In genomic region chr11:45083544-45084087, GRCh38 we compare ENCODE assay signal across 9 cellular contexts.
DNase-seq lines count a peak whose midpoint lies in the region; ATAC-seq and TF ChIP-seq lines count a peak whose summit lies in the region.
"Had no signal": no experiment of that assay in that cellular context is flagged by ENCODE, and none has a peak within 500 bp of the region (broad histone marks: within the 10 kb centered on the region; RNA-seq: fewer than 3 reads in every experiment).

No MANE protein-coding gene starts in this region.

- peak overlapping the region; percentile 91 for H3K27ac ChIP-seq in BLaER1
- H3K27ac ChIP-seq in HCT116 (ENCODE audit: low read depth, low read length): no peak overlapping the region
- H3K27ac ChIP-seq in upper lobe of left lung: peak overlapping the region in 1 of 4 donors; percentile 2

- WGBS in upper lobe of left lung, 2 donors: 28 to 47% methylated on average over 3 of the region's 3 CpGs

- POLR2A ChIA-PET in HCT116 (lab: Charles Lee): no interaction called here

- no peaks in the 10 kb centered on the region for H3K9me2 ChIP-seq in HCT116 (ENCODE audit: insufficient read depth)

- TF ChIP-seq EP300 in upper lobe of left lung (IDR thresholded peaks at IDR 0.05): no peak

- no peaks in the 10 kb centered on the region for H3K27me3 Mint-ChIP-seq in activated naive CD8-positive, alpha-beta T cell treated with anti-CD3 and anti-CD28 coated beads, Interleukin-2, amount 50 U/mL, for 24 hours

- peaks cover 12% of the 10 kb centered on the region for H3K9me3 Mint-ChIP-seq in activated naive CD8-positive, alpha-beta T cell treated with anti-CD3 and anti-CD28 coated beads, Interleukin-2, amount 50 U/mL, for 24 hours

- peak; percentile 23 to 75 (median 64); a peak in 4 of 6 replicates for TF ChIP-seq CTCF in HCT116 (IDR thresholded peaks at IDR 0.05 in 2 of 3, conservative IDR thresholded peaks at IDR 0.05 in 1 of 3; ENCODE audit: borderline replicate concordance in 1 of 3, insufficient read depth in 1 of 3, low read depth in 2 of 3, low read length in 2 of 3)
- TF ChIP-seq CTCF in upper lobe of left lung (IDR thresholded peaks at IDR 0.05): peak in 2 of 6 experiments; percentile 10 to 17

- H3K36me3 Mint-ChIP-seq in activated naive CD8-positive, alpha-beta T cell treated with anti-CD3 and anti-CD28 coated beads, Interleukin-2, amount 50 U/mL, for 24 hours (ENCODE audit: low read depth): peaks cover 4% of the 10 kb centered on the region

- RAD21 ChIA-PET in HCT116 (lab: Charles Lee; ENCODE audit: low non-redundant PET in 1 of 2, low total read pairs in 2 of 2, uncharacterized antibody in 2 of 2, unreplicated experiment in 2 of 2): no interaction called here

- ATAC-seq in HCT116 (peak; percentile 96), left colon (peak; percentile 58), HG03039 (IDR thresholded peaks at IDR 0.05; ENCODE audit: unreplicated experiment) (no peak), upper lobe of left lung (ENCODE audit: low FRiP score in 2 of 2) (no peak)
- ATAC-seq in activated naive CD8-positive, alpha-beta T cell treated with anti-CD3 and anti-CD28 coated beads, Interleukin-2, amount 50 U/mL, for 24 hours: no peak

- TF ChIP-seq POLR2A in HCT116 (IDR thresholded peaks at IDR 0.05; ENCODE audit: borderline replicate concordance, extremely low read depth, insufficient read depth, insufficient read length) (no peak), upper lobe of left lung (IDR thresholded peaks at IDR 0.05) (no peak)

- no TSS peak for BruUV-seq in HCT116 (replicated peaks; lab: Mats Ljungman, UMichigan)

- peak; percentile 35; the same call in 1 of the 2 replicates for TF ChIP-seq RAD21 in HCT116 (IDR thresholded peaks at IDR 0.05; ENCODE audit: low read depth)

- H3K9ac ChIP-seq in BLaER1: no peak overlapping the region
- no peak overlapping the region for H3K9ac ChIP-seq in HCT116 (ENCODE audit: low read length)

- H3K4me1 ChIP-seq in BLaER1: peaks cover 99% of the 10 kb centered on the region
- no peaks in the 10 kb centered on the region for H3K4me1 ChIP-seq in HCT116 (ENCODE audit: control insufficient read depth in 1 of 2, insufficient read depth in 2 of 2, low read length in 2 of 2)
- peaks cover 13 to 24% (median 20%) of the 10 kb centered on the region in 4 donors for H3K4me1 ChIP-seq in upper lobe of left lung

- no peak overlapping the region for H3K4me3 Mint-ChIP-seq in activated naive CD8-positive, alpha-beta T cell treated with anti-CD3 and anti-CD28 coated beads, Interleukin-2, amount 50 U/mL, for 24 hours
- H3K4me3 Mint-ChIP-seq: T-helper 1 cell treated with Interleukin-12 subunit alpha and Interleukin-12 subunit beta and Interleukin-4 antibody, amounts not matched to agents 30 μg/mL and 1 μg/mL, for 36 hours had no signal

- H3K36me3 ChIP-seq in BLaER1 (no peaks in the 10 kb centered on the region), HCT116 (ENCODE audit: control insufficient read depth in 1 of 2, insufficient read depth in 2 of 2, low read length in 2 of 2) (no peaks in the 10 kb centered on the region), upper lobe of left lung (no peaks in the 10 kb centered on the region)

- no peaks in the 10 kb centered on the region for H4K20me1 ChIP-seq in BLaER1
- H4K20me1 ChIP-seq in HCT116 (ENCODE audit: insufficient read depth): no peaks in the 10 kb centered on the region

- CTCF ChIA-PET in HCT116 (lab: Charles Lee): interaction anchor here (0.7 to 1.8 kb wide), 4 partner anchors 12 to 519 kb away, joined by 3 to 7 read pairs (median 4); partner anchors contain the start of gene CD82

- H2AFZ ChIP-seq in HCT116 (ENCODE audit: low read depth, low read length, poor library complexity, severe bottlenecking): no peak overlapping the region

- peaks cover 7% of the 10 kb centered on the region; the same call in 1 of the 2 replicates for H3K9me3 ChIP-seq in BLaER1
- no peaks in the 10 kb centered on the region for H3K9me3 ChIP-seq in HCT116 (ENCODE audit: control insufficient read depth in 1 of 2, insufficient read depth in 1 of 2, low read depth in 1 of 2, low read length in 2 of 2)
- no peaks in the 10 kb centered on the region for H3K9me3 ChIP-seq in upper lobe of left lung

- H3K4me1 Mint-ChIP-seq in activated naive CD8-positive, alpha-beta T cell treated with anti-CD3 and anti-CD28 coated beads, Interleukin-2, amount 50 U/mL, for 24 hours: peaks cover 47% of the 10 kb centered on the region

- intact Hi-C loops in HCT116 (cut with micrococcal nuclease): no loop called here
- intact Hi-C loops in left colon (cut with DNase I, micrococcal nuclease): no loop called here

- peak overlapping the region; percentile 2 for H3K27ac Mint-ChIP-seq in activated naive CD8-positive, alpha-beta T cell treated with anti-CD3 and anti-CD28 coated beads, Interleukin-2, amount 50 U/mL, for 24 hours
- H3K27ac Mint-ChIP-seq: T-helper 1 cell treated with Interleukin-12 subunit alpha and Interleukin-12 subunit beta and Interleukin-4 antibody, amounts not matched to agents 30 μg/mL and 1 μg/mL, for 36 hours had no signal

- no peaks in the 10 kb centered on the region for H3K27me3 ChIP-seq in BLaER1
- peaks cover 6% of the 10 kb centered on the region; the same call in 1 of the 2 replicates for H3K27me3 ChIP-seq in HCT116 (ENCODE audit: insufficient read depth, low read length)
- no peaks in the 10 kb centered on the region for H3K27me3 ChIP-seq in upper lobe of left lung

- H3K4me2 ChIP-seq in BLaER1 (peak overlapping the region; percentile 92), HCT116 (ENCODE audit: low read length) (no peak overlapping the region)

- no peaks in the 10 kb centered on the region for H3K79me2 ChIP-seq in HCT116 (ENCODE audit: insufficient read depth, low read length)

- no peak for DNase-seq in HCT116 (ENCODE audit: low read depth, low spot score)
- no peak for DNase-seq in activated naive CD8-positive, alpha-beta T cell treated with anti-CD3 and anti-CD28 coated beads, Interleukin-2, amount 50 U/mL, for 24 hours
- no peak for DNase-seq in left colon
- no peak for DNase-seq in middle frontal gyrus (ENCODE audit: extremely low spot score, low spot score)
- DNase-seq in mucosa of gallbladder (ENCODE audit: low spot score): no peak
- DNase-seq in upper lobe of left lung: no peak

- no peak overlapping the region for H3K4me3 ChIP-seq in BLaER1
- no peak overlapping the region for H3K4me3 ChIP-seq in HCT116 (replicated peaks in 1 of 2; ENCODE audit: low read depth in 1 of 2, low read length in 2 of 2)
- no peak overlapping the region for H3K4me3 ChIP-seq in upper lobe of left lung

TF ChIP-seq in HCT116, 20 proteins besides CTCF, POLR2A, EP300 and RAD21:
- TF ChIP-seq SP1 (IDR thresholded peaks at IDR 0.05; ENCODE audit: low read depth): no peak
- TF ChIP-seq JUND (IDR thresholded peaks at IDR 0.05): no peak
- TF ChIP-seq ZNF274 (IDR thresholded peaks at IDR 0.05; ENCODE audit: low read depth, low read length): no peak
- no peak for TF ChIP-seq FOSL1 (IDR thresholded peaks at IDR 0.05; ENCODE audit: low read depth)
- no peak for TF ChIP-seq EGR1 (IDR thresholded peaks at IDR 0.05; ENCODE audit: low read depth)
- TF ChIP-seq ZBTB33 (IDR thresholded peaks at IDR 0.05; ENCODE audit: extremely low read depth, insufficient replicate concordance, low read length): no peak
- TF ChIP-seq SRF (IDR thresholded peaks at IDR 0.05; ENCODE audit: low read depth): no peak
- no peak for TF ChIP-seq EZH2 (IDR thresholded peaks at IDR 0.05)
- no peak for TF ChIP-seq YY1 (IDR thresholded peaks at IDR 0.05; ENCODE audit: extremely low read depth, insufficient replicate concordance, low read depth, low read length)

Comparison
In these comparisons a context has a peak if more than half of its experiments do, and no peak if none do; other contexts are left out.
1. ATAC-seq: peak in HCT116 (single experiment) and left colon (single experiment); none in activated naive CD8-positive, alpha-beta T cell treated with anti-CD3 and anti-CD28 coated beads, Interleukin-2, amount 50 U/mL, for 24 hours (single experiment), HG03039 (single experiment) and upper lobe of left lung (0 of 2).